ENCODE assay signal across 8 cellular contexts in genomic region chr20:6636209-6637159, GRCh38.
DNase-seq lines count a peak whose midpoint lies in the region; ATAC-seq and TF ChIP-seq lines count a peak whose summit lies in the region.

No MANE protein-coding gene starts in this region.

- H3K27ac Mint-ChIP-seq in Calu3 (ENCODE audit: unreplicated experiment) = no peak overlapping the region
- no peak overlapping the region for H3K27ac Mint-ChIP-seq in osteocyte (ENCODE audit: unreplicated experiment)

- H3K4me1 Mint-ChIP-seq in Calu3 (ENCODE audit: low read depth, unreplicated experiment) (peaks cover 8% of the 10 kb centered on the region), osteocyte (ENCODE audit: unreplicated experiment) (no peaks in the 10 kb centered on the region)

- DNase-seq in Calu3 (peak; percentile 34), HL-60 (ENCODE audit: low read depth in 1 of 2, low spot score in 1 of 2) (peak in 1 of 2 experiments; percentile 1), RKO (ENCODE audit: low spot score) (peak; percentile 67), fibroblast of mammary gland (ENCODE audit: low read depth) (peak; percentile 69), osteocyte (ENCODE audit: extremely low spot score, unreplicated experiment) (no peak), lower leg skin (ENCODE audit: low spot score in 2 of 2) (no peak)

- no peak for TF ChIP-seq POLR2A in lower leg skin (IDR thresholded peaks at IDR 0.05)

- no peaks in the 10 kb centered on the region for H3K9me3 Mint-ChIP-seq in Calu3 (ENCODE audit: low read depth, unreplicated experiment)
- H3K9me3 Mint-ChIP-seq in osteocyte (ENCODE audit: unreplicated experiment) = no peaks in the 10 kb centered on the region

- ATAC-seq in HG03457 (IDR thresholded peaks at IDR 0.05; ENCODE audit: unreplicated experiment) (no peak), GM19023 (IDR thresholded peaks at IDR 0.05; ENCODE audit: unreplicated experiment) (no peak)

- intact Hi-C loops in Calu3 (cut with micrococcal nuclease; ENCODE audit: unreplicated experiment) = loop anchor here (1.0 to 10.0 kb wide), 4 partner anchors 54 to 372 kb away; partner anchors contain the start of gene BMP2
- intact Hi-C loops in lower leg skin (cut with DNase I; ENCODE audit: low total_unique reads) = loop anchor here (10.0 kb wide), 1 partner anchor 188 kb away; no protein-coding TSS in a partner anchor

- H3K27me3 Mint-ChIP-seq in Calu3 (ENCODE audit: unreplicated experiment) = no peaks in the 10 kb centered on the region
- H3K27me3 Mint-ChIP-seq in osteocyte (ENCODE audit: unreplicated experiment) = peaks cover 13% of the 10 kb centered on the region

- TF ChIP-seq CTCF in Calu3 (IDR thresholded peaks at IDR 0.05; ENCODE audit: unreplicated experiment) (peak; percentile 31), HL-60 (IDR thresholded peaks at IDR 0.05; ENCODE audit: insufficient read depth, low read length) (peak; percentile 7), fibroblast of mammary gland (conservative IDR thresholded peaks at IDR 0.05; ENCODE audit: control insufficient read depth, insufficient read depth, low read depth, low read length) (peak; percentile 48), osteocyte (IDR thresholded peaks at IDR 0.05) (peak; percentile 73), lower leg skin (IDR thresholded peaks at IDR 0.05) (no peak)

- CTCF ChIA-PET in Calu3 (lab: Charles Lee) = interaction anchor here (0.6 to 2.2 kb wide), 3 partner anchors 72 to 649 kb away, joined by 3 to 7 read pairs (median 3); no protein-coding TSS in a partner anchor

- H3K4me3 Mint-ChIP-seq in Calu3 (ENCODE audit: low read depth, unreplicated experiment) = no peak overlapping the region
- no peak overlapping the region for H3K4me3 Mint-ChIP-seq in osteocyte (ENCODE audit: unreplicated experiment)

- H3K27me3 ChIP-seq in HL-60 (ENCODE audit: insufficient read depth, poor library complexity, severe bottlenecking) = no peaks in the 10 kb centered on the region

- no TSS peak for BruUV-seq in Calu3 (replicated peaks; lab: Mats Ljungman, UMichigan)

- 28 to 33% methylated on average over 8 of the region's 8 CpGs for WGBS in lower leg skin, 2 donors

- H3K4me3 ChIP-seq in HL-60 (replicated peaks; ENCODE audit: insufficient read depth, low read length) = no peak overlapping the region
- H3K4me3 ChIP-seq in fibroblast of mammary gland (ENCODE audit: control insufficient read depth, low read depth, low read length) = no peak overlapping the region
- H3K4me3 ChIP-seq in lower leg skin (ENCODE audit: low read depth, poor library complexity, severe bottlenecking) = no peak overlapping the region

- H3K27ac ChIP-seq in HL-60 (replicated peaks) = no peak overlapping the region

- H3K36me3 Mint-ChIP-seq in Calu3 (ENCODE audit: insufficient read depth, unreplicated experiment) (no peaks in the 10 kb centered on the region), osteocyte (ENCODE audit: unreplicated experiment) (no peaks in the 10 kb centered on the region)

Comparison
In these comparisons a context has a peak if more than half of its experiments do, and no peak if none do; other contexts are left out.
1. DNase-seq: peak in Calu3 (single experiment), RKO (single experiment) and fibroblast of mammary gland (single experiment); none in osteocyte (single experiment) and lower leg skin (0 of 2).
2. CTCF ChIP-seq: peak in Calu3 (single experiment), HL-60 (single experiment), fibroblast of mammary gland (single experiment) and osteocyte (single experiment); none in lower leg skin (0 of 3).